ENCODE assay signal across 8 cellular contexts in the genomic region with DNA sequence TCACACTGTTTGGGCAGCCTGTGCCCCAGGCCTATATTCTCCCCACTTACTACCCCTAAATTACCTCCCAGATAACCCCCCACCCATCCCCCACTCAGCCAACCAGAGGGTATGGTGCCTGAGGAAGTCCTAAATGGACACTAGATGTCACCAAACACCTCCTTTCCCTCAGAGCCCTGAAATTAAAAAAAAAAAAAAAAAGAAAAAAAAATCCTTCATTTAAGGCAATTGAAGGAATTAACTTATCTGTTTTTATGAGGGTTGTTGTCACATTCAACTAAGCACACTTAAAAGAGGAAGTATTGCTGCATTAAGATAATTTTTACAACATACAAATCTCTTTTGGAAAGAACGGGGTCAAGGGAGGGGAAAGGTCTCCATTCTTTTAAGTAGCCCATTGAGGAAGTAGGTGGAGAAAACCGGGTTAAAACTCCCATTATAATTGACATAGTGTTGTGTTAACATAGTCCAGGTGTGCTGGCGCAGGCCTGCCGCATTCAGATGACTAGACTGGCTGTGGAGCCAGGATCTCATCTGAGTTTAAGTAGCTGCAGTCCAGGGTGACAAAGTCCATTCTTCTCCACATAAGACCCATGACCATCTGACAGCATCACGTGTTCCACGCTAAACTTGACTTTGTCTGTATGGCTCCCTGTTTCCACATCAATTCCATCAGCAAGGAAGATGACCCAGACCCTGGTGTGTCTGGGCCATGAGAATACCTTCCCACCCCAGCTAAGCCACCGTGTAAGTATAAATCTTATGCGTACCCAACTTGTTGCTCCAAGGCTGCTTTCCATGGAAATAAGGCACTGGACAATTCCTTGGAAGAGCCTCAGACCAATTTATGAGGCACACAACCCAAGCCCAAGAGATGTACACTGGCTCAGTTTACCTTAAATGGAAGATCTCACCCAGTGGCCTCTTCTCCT. TPM values are rescaled to one million over a fixed set of nuclear protein-coding genes. Genes with fewer than 3 reads are reported as not detected.
DNase-seq lines count a peak whose midpoint lies in the region; FAIRE-seq and TF ChIP-seq lines count a peak whose summit lies in the region.

No MANE protein-coding gene starts in this region.

- H3K79me2 ChIP-seq in OCI-LY3 (ENCODE audit: low read length) (no peaks in the 10 kb centered on the region), endothelial cell of umbilical vein (ENCODE audit: control insufficient read depth, insufficient read depth, low read length) (no peaks in the 10 kb centered on the region)

- no peak overlapping the region for H3K27ac Mint-ChIP-seq in Calu3 (ENCODE audit: unreplicated experiment)

- BruUV-seq in Calu3 (replicated peaks; lab: Mats Ljungman, UMichigan): no TSS peak
- BruUV-seq in endothelial cell of umbilical vein (replicated peaks; lab: Mats Ljungman, UMichigan): no TSS peak

- H3K36me3 Mint-ChIP-seq in Calu3 (ENCODE audit: insufficient read depth, unreplicated experiment): no peaks in the 10 kb centered on the region

- H3K9ac ChIP-seq in OCI-LY3 (ENCODE audit: low read length) (no peak overlapping the region), endothelial cell of umbilical vein (replicated peaks; ENCODE audit: extremely low read depth, insufficient read depth, low read length) (no peak overlapping the region)

- H3K27ac ChIP-seq in OCI-LY3 (ENCODE audit: low read length) (no peak overlapping the region), endothelial cell of umbilical vein (ENCODE audit: insufficient read depth, low read depth, low read length) (no peak overlapping the region), small intestine (ENCODE audit: low read depth in 1 of 2, low read length in 1 of 2) (peak overlapping the region; percentile 14 to 37), substantia nigra (ENCODE audit: low read depth, low read length, poor library complexity, severe bottlenecking) (no peak overlapping the region), tibial artery (no peak overlapping the region)

- intact Hi-C loops in Calu3 (cut with micrococcal nuclease; ENCODE audit: unreplicated experiment): no loop called here
- intact Hi-C loops in endothelial cell of umbilical vein (cut with micrococcal nuclease): loop anchor here (5.0 kb wide), 1 partner anchor 463 kb away; a partner anchor contains a TSS
- intact Hi-C loops in tibial artery (cut with DNase I; ENCODE audit: low total_unique reads): no loop called here

- H3K9me3 ChIP-seq in OCI-LY3 (ENCODE audit: insufficient read depth, low read length): no peaks in the 10 kb centered on the region
- H3K9me3 ChIP-seq in endothelial cell of umbilical vein (replicated peaks; ENCODE audit: control insufficient read depth, insufficient read depth, low read length): no peaks in the 10 kb centered on the region
- no peaks in the 10 kb centered on the region for H3K9me3 ChIP-seq in small intestine (ENCODE audit: control insufficient read depth, low read depth)
- no peaks in the 10 kb centered on the region for H3K9me3 ChIP-seq in tibial artery

- dilution Hi-C loops in endothelial cell of umbilical vein (cut with MboI; ENCODE audit: extremely low pct_ligation_motif_present, low sequenced_read_pairs): no loop called here

- no peaks in the 10 kb centered on the region for H3K9me1 ChIP-seq in endothelial cell of umbilical vein (replicated peaks; ENCODE audit: control insufficient read depth, extremely low read depth, insufficient read depth, low read length)

- no peaks in the 10 kb centered on the region for H3K9me3 Mint-ChIP-seq in Calu3 (ENCODE audit: low read depth, unreplicated experiment)

- H3K27me3 ChIP-seq in OCI-LY3 (ENCODE audit: low read depth, low read length): peaks cover 18% of the 10 kb centered on the region
- peaks cover 24 to 34% of the 10 kb centered on the region in 2 experiments for H3K27me3 ChIP-seq in endothelial cell of umbilical vein (ENCODE audit: control insufficient read depth in 2 of 2, insufficient read depth in 2 of 2, low read length in 2 of 2)
- peaks cover 0 to 3% of the 10 kb centered on the region in 2 donors for H3K27me3 ChIP-seq in small intestine (ENCODE audit: control insufficient read depth in 2 of 2, insufficient read depth in 2 of 2, low read length in 2 of 2)
- H3K27me3 ChIP-seq in tibial artery: peaks cover 0 to 67% of the 10 kb centered on the region in 2 donors

- H3K4me1 Mint-ChIP-seq in Calu3 (ENCODE audit: low read depth, unreplicated experiment): peaks cover 15% of the 10 kb centered on the region

- H3K4me3 ChIP-seq in OCI-LY3 (ENCODE audit: low read length) (no peak overlapping the region), endothelial cell of umbilical vein (replicated peaks in 1 of 3; ENCODE audit: insufficient read depth in 1 of 3, low read depth in 1 of 3, low read length in 3 of 3) (no peak overlapping the region), small intestine (ENCODE audit: low read depth in 1 of 2, low read length in 2 of 2) (no peak overlapping the region), tibial artery (no peak overlapping the region)

- no peaks in the 10 kb centered on the region for H4K20me1 ChIP-seq in OCI-LY3 (ENCODE audit: insufficient read depth, low read length)
- H4K20me1 ChIP-seq in endothelial cell of umbilical vein (replicated peaks; ENCODE audit: control insufficient read depth, extremely low read depth, insufficient read depth, low read length): no peaks in the 10 kb centered on the region

- H3K4me1 ChIP-seq in OCI-LY3 (ENCODE audit: low read length) (peaks cover 5% of the 10 kb centered on the region), endothelial cell of umbilical vein (ENCODE audit: control insufficient read depth, extremely low read depth, insufficient read depth, low read length) (no peaks in the 10 kb centered on the region), small intestine (ENCODE audit: control insufficient read depth in 2 of 2, insufficient read depth in 1 of 2, low read depth in 1 of 2, low read length in 1 of 2) (no peaks in the 10 kb centered on the region), tibial artery (no peaks in the 10 kb centered on the region)

- H3K27me3 Mint-ChIP-seq in Calu3 (ENCODE audit: unreplicated experiment): peaks cover 17% of the 10 kb centered on the region

- no peaks in the 10 kb centered on the region for H3K36me3 ChIP-seq in OCI-LY3 (replicated peaks; ENCODE audit: low read depth, low read length)
- H3K36me3 ChIP-seq in endothelial cell of umbilical vein (ENCODE audit: control insufficient read depth in 2 of 2, extremely low read depth in 1 of 2, insufficient read depth in 2 of 2, low read length in 2 of 2): no peaks in the 10 kb centered on the region
- H3K36me3 ChIP-seq in small intestine (ENCODE audit: control insufficient read depth in 2 of 2, insufficient read depth in 2 of 2, low read length in 2 of 2): no peaks in the 10 kb centered on the region
- no peaks in the 10 kb centered on the region for H3K36me3 ChIP-seq in tibial artery

- H3K4me2 ChIP-seq in OCI-LY3 (ENCODE audit: low read length): peak overlapping the region; percentile 32; the same call in 1 of the 2 replicates
- no peak overlapping the region for H3K4me2 ChIP-seq in endothelial cell of umbilical vein (ENCODE audit: insufficient read depth, low read length)

- FAIRE-seq in endothelial cell of umbilical vein (lab: Jason Lieb, UNC) (no peak), small intestine (lab: Jason Lieb, UNC) (peak; percentile 73)

- DNase-seq in Calu3: peak; percentile 66
- peak; percentile 85 for DNase-seq in HT-29 (ENCODE audit: low spot score)
- DNase-seq in endothelial cell of umbilical vein (ENCODE audit: low read depth, low spot score): peak; percentile 52
- peak; percentile 96 for DNase-seq in small intestine
- DNase-seq in cerebellum (ENCODE audit: low spot score): no peak
- DNase-seq in substantia nigra (lab: John Stamatoyannopoulos, UW): no peak
- no peak for DNase-seq in tibial artery

- POLR2A ChIA-PET in endothelial cell of umbilical vein (lab: Charles Lee): no interaction called here

- peak; percentile 76 for TF ChIP-seq CTCF in Calu3 (IDR thresholded peaks at IDR 0.05; ENCODE audit: unreplicated experiment)
- TF ChIP-seq CTCF in OCI-LY3 (IDR thresholded peaks at IDR 0.05; ENCODE audit: low read depth, low read length): peak; percentile 64
- peak; percentile 31 to 38 for TF ChIP-seq CTCF in endothelial cell of umbilical vein (IDR thresholded peaks at IDR 0.05; ENCODE audit: extremely low read depth in 1 of 2, insufficient read depth in 1 of 2, low read depth in 1 of 2, low read length in 2 of 2)
- TF ChIP-seq CTCF in tibial artery (IDR thresholded peaks at IDR 0.05): peak in 1 of 2 experiments; percentile 7

- CTCF ChIA-PET in Calu3 (lab: Charles Lee) (interaction anchor here (0.5 to 1.3 kb wide), 5 partner anchors 9 to 154 kb away, joined by 3 read pairs; no protein-coding TSS in a partner anchor), endothelial cell of umbilical vein (lab: Charles Lee) (interaction anchor here (1.0 to 1.8 kb wide), 7 partner anchors 62 to 637 kb away, joined by 3 to 6 read pairs (median 4); a partner anchor contains a TSS)

- H3K4me3 Mint-ChIP-seq in Calu3 (ENCODE audit: low read depth, unreplicated experiment): no peak overlapping the region

- peak overlapping the region; percentile 53; the same call in 1 of the 2 replicates for H2AFZ ChIP-seq in OCI-LY3 (ENCODE audit: low read depth, low read length)
- no peak overlapping the region for H2AFZ ChIP-seq in endothelial cell of umbilical vein (ENCODE audit: low read depth, low read length)

- TF ChIP-seq POLR2A in endothelial cell of umbilical vein (IDR thresholded peaks at IDR 0.05; ENCODE audit: low read depth, low read length): no peak

- 17 to 44% (median 30%) methylated on average over 8 of the region's 8 CpGs for WGBS in small intestine, 3 donors

RNA-seq across cellular contexts. Expression of a gene that starts 46.4 kb away (rescaled TPM):
- total RNA-seq in Calu3 (2022) (29.4 and 37.1 TPM in 2 replicates), endothelial cell of umbilical vein (23.4 and 26.4 TPM in 2 replicates), cerebellum (8.7 TPM)
- total RNA-seq in HT-29 (2014; rRNA removed; shearing (Covaris generic)): 15.7 and 16.4 TPM in 2 replicates
- polyA plus RNA-seq in endothelial cell of umbilical vein (22.0 and 26.2 TPM in 2 replicates), small intestine (10 to 100 TPM; 11.4 to 16.3 (median 13.8) TPM)
- polyA plus RNA-seq in endothelial cell of umbilical vein (2011; cell fraction: cytosol; rRNA removed): 19.9 and 20.1 TPM in 2 replicates
- polyA plus RNA-seq in endothelial cell of umbilical vein (2011; cell fraction: nucleus; rRNA removed): 18.2 and 21.7 TPM in 2 replicates
- 22.9 and 26.2 TPM in 2 replicates for polyA plus RNA-seq in endothelial cell of umbilical vein (2012)
- 27.7 and 28.1 TPM in 2 replicates for polyA minus RNA-seq in endothelial cell of umbilical vein
- polyA minus RNA-seq in endothelial cell of umbilical vein (2011; cell fraction: cytosol; rRNA and poly(A)+ RNA removed): 10.7 TPM
- 6.3 and 11.2 TPM in 2 replicates for polyA minus RNA-seq in endothelial cell of umbilical vein (2011; cell fraction: nucleus; rRNA and poly(A)+ RNA removed)

RNA-seq across cellular contexts. Expression of a gene that starts 52.7 kb away (rescaled TPM):
- total RNA-seq in Calu3 (2022) (111 and 126 TPM in 2 replicates), endothelial cell of umbilical vein (95.2 and 102 TPM in 2 replicates), cerebellum (65.9 TPM)
- 33.8 and 39.5 TPM in 2 replicates for total RNA-seq in HT-29 (2014; rRNA removed; shearing (Covaris generic))
- polyA plus RNA-seq in endothelial cell of umbilical vein (15.0 and 20.4 TPM in 2 replicates), small intestine (10 to 100 TPM in 1 of 3 donors, 1 to 10 TPM in 2; 9.4 to 29.5 (median 10.0) TPM)
- polyA plus RNA-seq in endothelial cell of umbilical vein (2011; cell fraction: cytosol; rRNA removed): 52.9 and 55.9 TPM in 2 replicates
- 20.2 and 32.9 TPM in 2 replicates for polyA plus RNA-seq in endothelial cell of umbilical vein (2011; cell fraction: nucleus; rRNA removed)
- polyA plus RNA-seq in endothelial cell of umbilical vein (2012): 98.5 and 129 TPM in 2 replicates
- polyA minus RNA-seq in endothelial cell of umbilical vein: 20.3 and 24.7 TPM in 2 replicates
- 12.7 TPM for polyA minus RNA-seq in endothelial cell of umbilical vein (2011; cell fraction: cytosol; rRNA and poly(A)+ RNA removed)
- polyA minus RNA-seq in endothelial cell of umbilical vein (2011; cell fraction: nucleus; rRNA and poly(A)+ RNA removed): 7.5 and 10.7 TPM in 2 replicates

Comparison
In these comparisons a context has a peak if more than half of its experiments do, and no peak if none do; other contexts are left out.
1. DNase-seq: peak in Calu3 (single experiment), HT-29 (single experiment), endothelial cell of umbilical vein (single experiment) and small intestine (single experiment); none in cerebellum (single experiment), substantia nigra (0 of 49) and tibial artery (0 of 2).
2. H3K27ac ChIP-seq: peak in small intestine (2 of 2); none in OCI-LY3 (single experiment), endothelial cell of umbilical vein (single experiment), substantia nigra (single experiment) and tibial artery (0 of 2).